In genomic region chr17:62703776-62704380, GRCh38 we compare ENCODE assay signal across 8 cellular contexts.
DNase-seq lines count a peak whose midpoint lies in the region; ATAC-seq lines count a peak whose summit lies in the region.

No MANE protein-coding gene starts in this region.

- peaks cover 17% of the 10 kb centered on the region for H3K9me3 ChIP-seq in NT2/D1 (ENCODE audit: insufficient read depth, low read length)
- H3K9me3 ChIP-seq in muscle layer of colon (ENCODE audit: low read length), result no peaks in the 10 kb centered on the region

- no peaks in the 10 kb centered on the region for H3K36me3 ChIP-seq in NT2/D1 (ENCODE audit: insufficient read depth, insufficient read length, low read length)
- no peaks in the 10 kb centered on the region for H3K36me3 ChIP-seq in muscle layer of colon (ENCODE audit: insufficient read depth, low read length)

- H3K4me1 ChIP-seq in NT2/D1 (ENCODE audit: insufficient read depth, insufficient read length) (peaks cover 20% of the 10 kb centered on the region), muscle layer of colon (ENCODE audit: insufficient read depth, low read length) (peaks cover 8% of the 10 kb centered on the region)

- DNase-seq in AML-193 (lab: John Stamatoyannopoulos, UW) (peak; percentile 45 to 51), GM19240 (ENCODE audit: insufficient read length, low spot score) (peak; percentile 42), NT2/D1 (ENCODE audit: low read depth, low spot score) (peak; percentile 40), activated T-cell treated with anti-CD3 and anti-CD28 coated beads for 1 hour (ENCODE audit: low read depth) (peak; percentile 63)
- peak; percentile 46 to 56 for DNase-seq in stimulated activated CD8-positive, alpha-beta memory T cell treated with anti-CD3 and anti-CD28 coated beads, Interleukin-7, amount 100 ng/mL, for 1 hour (ENCODE audit: low read depth in 2 of 2)

- peak overlapping the region; percentile 42 for H3K27ac ChIP-seq in muscle layer of colon (ENCODE audit: low read depth, low read length)

- H3K9ac ChIP-seq in NT2/D1 (ENCODE audit: insufficient read length, low read depth) (peak overlapping the region; percentile 79), muscle layer of colon (ENCODE audit: low read length) (no peak overlapping the region)

- ATAC-seq in HG03457 (IDR thresholded peaks at IDR 0.05; ENCODE audit: unreplicated experiment) (peak; percentile 75), esophagus mucosa (peak; percentile 89)

- H3K4me3 ChIP-seq in NT2/D1 (ENCODE audit: insufficient read length, low read depth) (peak overlapping the region; percentile 48), muscle layer of colon (ENCODE audit: low read depth in 1 of 2, low read length in 2 of 2) (peak overlapping the region; percentile 17 to 52)

- H3K27me3 ChIP-seq in NT2/D1 (ENCODE audit: insufficient read depth, insufficient read length) (peaks cover 72% of the 10 kb centered on the region), muscle layer of colon (ENCODE audit: control insufficient read depth in 1 of 2, insufficient read depth in 2 of 2, low read length in 2 of 2) (no peaks in the 10 kb centered on the region)

Comparison
In these comparisons a context has a peak if more than half of its experiments do, and no peak if none do; other contexts are left out.
1. Peak in every context shown above with its lines: DNase-seq, ATAC-seq, H3K4me3 ChIP-seq and H3K27ac ChIP-seq.